Comparison of ENCODE assay signal across 1 cellular context in the genomic region with DNA sequence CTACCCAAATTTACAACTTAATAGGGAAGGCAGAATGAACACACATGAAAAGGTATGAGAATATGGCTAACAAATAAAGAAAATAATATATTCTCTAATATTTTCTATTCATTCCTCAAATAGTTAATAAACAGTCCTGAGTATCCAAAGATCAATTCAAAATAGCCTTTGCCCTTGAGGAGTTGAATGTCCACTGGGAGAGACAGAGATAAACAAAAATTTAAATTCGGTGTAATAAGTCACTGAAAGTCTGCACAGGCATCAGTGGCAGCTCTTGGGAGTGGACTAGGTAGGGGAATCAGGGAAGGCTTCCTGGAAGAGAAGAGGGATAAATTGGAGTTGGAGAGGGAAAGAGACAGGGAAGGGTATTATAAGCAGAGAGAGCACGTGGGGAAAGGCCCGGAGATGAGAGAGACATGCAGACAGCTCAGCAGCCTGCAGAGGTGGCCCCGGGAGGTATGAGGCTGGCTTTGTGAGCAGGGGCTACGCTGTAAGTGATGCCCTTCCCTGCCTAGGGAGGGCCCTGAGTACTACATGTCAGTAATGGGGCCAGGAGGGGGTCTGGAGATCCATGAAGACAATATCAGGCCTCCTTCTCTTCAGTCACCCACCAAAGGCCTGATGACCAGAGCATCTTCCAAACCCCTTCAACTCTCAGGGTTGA.
TF ChIP-seq lines count a peak whose summit lies in the region.

No MANE protein-coding gene starts in this region.

TF ChIP-seq in HepG2, 621 proteins besides CTCF, POLR2A, EP300 and RAD21 (continued from another document):
- TF ChIP-seq, protein P1, sequence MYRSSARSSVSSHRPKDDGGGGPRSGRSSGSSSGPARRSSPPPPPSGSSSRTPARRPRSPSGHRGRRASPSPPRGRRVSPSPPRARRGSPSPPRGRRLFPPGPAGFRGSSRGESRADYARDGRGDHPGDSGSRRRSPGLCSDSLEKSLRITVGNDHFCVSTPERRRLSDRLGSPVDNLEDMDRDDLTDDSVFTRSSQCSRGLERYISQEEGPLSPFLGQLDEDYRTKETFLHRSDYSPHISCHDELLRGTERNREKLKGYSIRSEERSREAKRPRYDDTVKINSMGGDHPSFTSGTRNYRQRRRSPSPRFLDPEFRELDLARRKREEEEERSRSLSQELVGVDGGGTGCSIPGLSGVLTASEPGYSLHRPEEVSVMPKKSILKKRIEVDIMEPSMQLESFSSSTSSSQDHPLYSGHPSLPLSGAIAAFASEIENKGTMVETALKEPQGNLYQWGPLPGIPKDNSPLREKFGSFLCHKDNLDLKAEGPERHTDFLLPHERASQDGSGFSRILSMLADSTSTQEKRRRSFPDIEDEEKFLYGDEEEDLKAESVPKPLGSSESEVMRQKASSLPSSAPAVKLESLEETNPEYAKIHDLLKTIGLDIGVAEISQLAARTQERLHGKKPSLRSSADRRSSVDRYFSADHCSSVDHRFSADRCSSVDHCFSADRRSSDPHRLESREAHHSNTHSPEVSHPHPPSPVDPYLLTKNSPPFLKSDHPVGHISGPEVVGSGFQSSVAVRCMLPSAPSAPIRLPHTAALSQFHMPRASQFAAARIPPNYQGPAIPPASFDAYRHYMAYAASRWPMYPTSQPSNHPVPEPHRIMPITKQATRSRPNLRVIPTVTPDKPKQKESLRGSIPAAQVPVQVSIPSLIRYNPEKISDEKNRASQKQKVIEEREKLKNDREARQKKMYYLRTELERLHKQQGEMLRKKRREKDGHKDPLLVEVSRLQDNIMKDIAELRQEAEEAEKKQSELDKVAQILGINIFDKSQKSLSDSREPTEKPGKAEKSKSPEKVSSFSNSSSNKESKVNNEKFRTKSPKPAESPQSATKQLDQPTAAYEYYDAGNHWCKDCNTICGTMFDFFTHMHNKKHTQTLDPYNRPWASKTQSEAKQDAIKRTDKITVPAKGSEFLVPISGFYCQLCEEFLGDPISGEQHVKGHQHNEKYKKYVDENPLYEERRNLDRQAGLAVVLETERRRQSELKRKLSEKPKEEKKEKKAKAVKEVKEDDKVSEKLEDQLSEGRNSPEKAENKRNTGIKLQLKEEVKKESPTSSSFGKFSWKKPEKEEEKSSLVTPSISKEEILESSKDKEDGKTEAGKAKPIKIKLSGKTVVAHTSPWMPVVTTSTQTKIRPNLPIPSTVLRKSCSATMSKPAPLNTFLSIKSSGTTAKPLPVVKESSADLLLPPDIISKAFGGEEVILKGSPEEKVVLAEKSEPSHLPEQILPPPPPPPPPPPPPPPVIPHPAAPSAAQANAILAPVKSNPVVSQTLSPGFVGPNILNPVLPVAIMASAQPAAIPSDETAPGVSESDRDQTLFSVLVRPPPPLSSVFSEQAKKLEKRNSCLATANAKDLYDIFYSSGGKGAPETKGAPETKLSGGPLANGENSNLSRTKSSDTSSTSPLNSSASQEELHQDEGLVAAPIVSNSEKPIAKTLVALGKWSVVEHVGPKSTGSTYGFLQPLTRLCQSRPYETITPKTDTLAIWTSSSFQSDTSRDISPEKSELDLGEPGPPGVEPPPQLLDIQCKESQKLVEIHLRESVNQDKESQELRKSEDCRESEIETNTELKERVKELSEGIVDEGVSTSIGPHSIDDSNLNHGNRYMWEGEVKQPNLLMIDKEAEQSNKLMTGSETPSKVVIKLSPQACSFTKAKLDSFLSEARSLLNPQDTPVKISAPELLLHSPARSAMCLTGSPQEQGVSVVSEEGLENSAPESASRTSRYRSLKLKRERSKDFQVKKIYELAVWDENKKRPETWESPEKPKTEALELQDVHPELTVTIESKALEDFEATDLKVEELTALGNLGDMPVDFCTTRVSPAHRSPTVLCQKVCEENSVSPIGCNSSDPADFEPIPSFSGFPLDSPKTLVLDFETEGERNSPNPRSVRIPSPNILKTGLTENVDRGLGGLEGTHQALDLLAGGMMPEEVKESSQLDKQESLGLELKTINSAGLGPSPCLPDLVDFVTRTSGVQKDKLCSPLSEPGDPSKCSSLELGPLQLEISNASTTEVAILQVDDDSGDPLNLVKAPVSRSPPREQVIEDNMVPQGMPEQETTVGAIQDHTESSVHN (CRISPR knock-in tag; IDR thresholded peaks at IDR 0.05) = no peak
- TF ChIP-seq, protein P2, sequence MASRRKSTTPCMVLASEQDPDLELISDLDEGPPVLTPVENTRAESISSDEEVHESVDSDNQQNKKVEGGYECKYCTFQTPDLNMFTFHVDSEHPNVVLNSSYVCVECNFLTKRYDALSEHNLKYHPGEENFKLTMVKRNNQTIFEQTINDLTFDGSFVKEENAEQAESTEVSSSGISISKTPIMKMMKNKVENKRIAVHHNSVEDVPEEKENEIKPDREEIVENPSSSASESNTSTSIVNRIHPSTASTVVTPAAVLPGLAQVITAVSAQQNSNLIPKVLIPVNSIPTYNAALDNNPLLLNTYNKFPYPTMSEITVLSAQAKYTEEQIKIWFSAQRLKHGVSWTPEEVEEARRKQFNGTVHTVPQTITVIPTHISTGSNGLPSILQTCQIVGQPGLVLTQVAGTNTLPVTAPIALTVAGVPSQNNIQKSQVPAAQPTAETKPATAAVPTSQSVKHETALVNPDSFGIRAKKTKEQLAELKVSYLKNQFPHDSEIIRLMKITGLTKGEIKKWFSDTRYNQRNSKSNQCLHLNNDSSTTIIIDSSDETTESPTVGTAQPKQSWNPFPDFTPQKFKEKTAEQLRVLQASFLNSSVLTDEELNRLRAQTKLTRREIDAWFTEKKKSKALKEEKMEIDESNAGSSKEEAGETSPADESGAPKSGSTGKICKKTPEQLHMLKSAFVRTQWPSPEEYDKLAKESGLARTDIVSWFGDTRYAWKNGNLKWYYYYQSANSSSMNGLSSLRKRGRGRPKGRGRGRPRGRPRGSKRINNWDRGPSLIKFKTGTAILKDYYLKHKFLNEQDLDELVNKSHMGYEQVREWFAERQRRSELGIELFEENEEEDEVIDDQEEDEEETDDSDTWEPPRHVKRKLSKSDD (CRISPR knock-in tag; IDR thresholded peaks at IDR 0.05; ENCODE audit: low read depth) = no peak
- TF ChIP-seq RARA (CRISPR knock-in tag; IDR thresholded peaks at IDR 0.05) (no peak), ETV6 (CRISPR knock-in tag; conservative IDR thresholded peaks at IDR 0.05) (no peak), ISL2 (CRISPR knock-in tag; IDR thresholded peaks at IDR 0.05) (no peak)
